In the genomic region with DNA sequence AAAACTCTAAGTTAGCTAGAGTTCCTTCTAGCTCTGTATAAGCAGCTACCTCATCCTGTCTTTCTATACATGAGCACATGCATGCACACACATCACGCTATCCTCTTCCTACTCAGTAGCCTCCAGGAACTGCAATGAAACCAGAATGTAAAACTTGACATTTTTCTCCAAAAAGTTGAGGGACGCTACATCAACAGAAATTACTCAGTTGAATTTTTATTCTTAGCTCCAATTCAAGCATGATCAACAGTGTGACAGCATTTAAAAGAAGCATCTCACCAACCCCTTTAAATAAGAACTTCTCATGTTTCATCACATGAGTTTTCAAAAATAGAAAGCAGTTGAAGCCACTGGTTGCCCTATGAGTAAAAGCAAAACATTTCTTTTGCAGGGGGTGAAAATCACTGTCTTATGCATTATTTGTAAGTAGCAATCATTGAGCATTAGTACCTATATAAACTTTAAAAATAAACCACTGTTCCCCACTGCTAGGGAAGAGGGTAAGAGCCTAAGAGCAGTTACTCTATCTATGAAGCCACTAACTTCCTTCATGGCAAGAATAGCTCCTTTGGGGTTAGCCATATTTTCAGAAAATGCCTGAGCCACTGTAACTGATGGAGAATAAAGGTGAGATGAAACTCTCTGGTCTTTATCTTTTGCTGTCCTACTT, we compare ENCODE assay signal across 1 cellular context.
TF ChIP-seq lines count a peak whose summit lies in the region.

No MANE protein-coding gene starts in this region.

TF ChIP-seq in SK-N-SH treated with all-trans-retinoic acid at 6 μM for 48 hours, 23 proteins besides CTCF, POLR2A, EP300 and RAD21 (continued from another document):
- TF ChIP-seq, protein P1, sequence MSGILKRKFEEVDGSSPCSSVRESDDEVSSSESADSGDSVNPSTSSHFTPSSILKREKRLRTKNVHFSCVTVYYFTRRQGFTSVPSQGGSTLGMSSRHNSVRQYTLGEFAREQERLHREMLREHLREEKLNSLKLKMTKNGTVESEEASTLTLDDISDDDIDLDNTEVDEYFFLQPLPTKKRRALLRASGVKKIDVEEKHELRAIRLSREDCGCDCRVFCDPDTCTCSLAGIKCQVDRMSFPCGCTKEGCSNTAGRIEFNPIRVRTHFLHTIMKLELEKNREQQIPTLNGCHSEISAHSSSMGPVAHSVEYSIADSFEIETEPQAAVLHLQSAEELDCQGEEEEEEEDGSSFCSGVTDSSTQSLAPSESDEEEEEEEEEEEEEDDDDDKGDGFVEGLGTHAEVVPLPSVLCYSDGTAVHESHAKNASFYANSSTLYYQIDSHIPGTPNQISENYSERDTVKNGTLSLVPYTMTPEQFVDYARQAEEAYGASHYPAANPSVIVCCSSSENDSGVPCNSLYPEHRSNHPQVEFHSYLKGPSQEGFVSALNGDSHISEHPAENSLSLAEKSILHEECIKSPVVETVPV (CRISPR knock-in tag; IDR thresholded peaks at IDR 0.05) = no peak
- no peak for TF ChIP-seq TCF4 (CRISPR knock-in tag; IDR thresholded peaks at IDR 0.05; ENCODE audit: borderline replicate concordance)
- TF ChIP-seq ZC3H10 (CRISPR knock-in tag; IDR thresholded peaks at IDR 0.05) = no peak
- TF ChIP-seq ZFP30 (CRISPR knock-in tag; IDR thresholded peaks at IDR 0.05) = no peak
- TF ChIP-seq TOX (CRISPR knock-in tag; IDR thresholded peaks at IDR 0.05; ENCODE audit: borderline replicate concordance) = no peak
